18 cellular contexts compared by ENCODE assay signal in the genomic region with DNA sequence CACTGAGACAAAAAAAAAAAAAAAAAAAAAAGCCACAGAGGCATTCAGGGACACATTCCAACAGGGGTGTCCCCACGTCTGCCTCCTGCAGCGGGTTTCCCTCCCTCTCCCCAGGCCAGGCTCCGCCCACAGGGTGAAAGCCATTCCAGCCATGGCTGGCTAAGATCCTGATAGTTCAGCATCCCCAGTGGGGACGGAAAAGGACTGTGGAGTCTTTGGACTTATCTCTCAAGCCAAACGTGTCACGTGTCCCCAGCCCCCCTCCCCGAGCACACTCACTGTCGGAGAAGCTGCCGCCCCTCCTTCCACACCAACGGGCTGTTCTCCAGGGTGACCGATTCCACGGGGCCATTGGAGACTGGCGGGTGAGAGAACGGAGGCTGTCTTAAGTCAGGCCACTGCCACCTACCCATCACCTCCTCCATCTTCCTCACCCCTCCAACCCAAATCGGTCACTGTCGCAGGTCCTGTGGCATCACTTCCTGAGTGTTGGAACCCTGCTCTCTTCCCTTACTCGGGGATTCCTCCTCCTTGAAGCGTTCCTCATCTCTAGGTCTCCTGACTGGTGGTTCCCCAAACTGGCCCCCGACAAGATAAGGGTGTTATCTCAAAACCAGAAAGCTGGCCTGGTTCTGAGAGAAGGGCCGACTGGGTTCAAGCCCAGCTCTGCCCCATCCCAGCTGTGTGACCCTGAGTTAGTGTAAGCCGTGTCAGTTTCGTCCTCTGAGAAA. TPM values are rescaled to one million over a fixed set of nuclear protein-coding genes. Genes with fewer than 3 reads are reported as not detected.
DNase-seq lines count a peak whose midpoint lies in the region; ATAC-seq and TF ChIP-seq lines count a peak whose summit lies in the region.
"Had no signal": no experiment of that assay in that cellular context is flagged by ENCODE, and none has a peak within 500 bp of the region (broad histone marks: within the 10 kb centered on the region; RNA-seq: fewer than 3 reads in every experiment).

No MANE protein-coding gene starts in this region.

- H3K4me1 ChIP-seq in fibroblast of lung (ENCODE audit: control insufficient read depth, extremely low read depth, insufficient read depth, low read length) (peaks cover 7% of the 10 kb centered on the region), neural progenitor cell (no peaks in the 10 kb centered on the region)

- H3K4me1 Mint-ChIP-seq in neural progenitor cell, result peaks cover 8% of the 10 kb centered on the region

- H3K27me3 ChIP-seq in fibroblast of lung (ENCODE audit: control insufficient read depth, insufficient read depth, low read length) (no peaks in the 10 kb centered on the region), neural progenitor cell (no peaks in the 10 kb centered on the region)
- H3K27me3 ChIP-seq: vagina had no signal

- peaks cover 8% of the 10 kb centered on the region for H3K27me3 Mint-ChIP-seq in neural progenitor cell (ENCODE audit: insufficient read depth, low read depth)

- TF ChIP-seq CTCF in fibroblast of lung (conservative IDR thresholded peaks at IDR 0.05 in 1 of 2, IDR thresholded peaks at IDR 0.05 in 1 of 2; ENCODE audit: low read depth in 1 of 2, low read length in 2 of 2), result no peak
- no peak for TF ChIP-seq CTCF in neural progenitor cell (IDR thresholded peaks at IDR 0.05)
- no peak for TF ChIP-seq CTCF in coronary artery (IDR thresholded peaks at IDR 0.05)

- H3K27ac ChIP-seq in fibroblast of lung (ENCODE audit: insufficient read depth, low read length) (peak overlapping the region; percentile 47), neural progenitor cell (no peak overlapping the region), coronary artery (peak overlapping the region in 1 of 2 donors; percentile 65)
- H3K27ac ChIP-seq: A549, epithelial cell of prostate, vagina, WERI-Rb-1 had no signal

- no peaks in the 10 kb centered on the region for H3F3A ChIP-seq in neural progenitor cell (ENCODE audit: low read depth)

- H4K20me1 ChIP-seq in fibroblast of lung (ENCODE audit: control insufficient read depth, extremely low read depth, insufficient read depth, low read length), result no peaks in the 10 kb centered on the region
- H4K20me1 ChIP-seq in neural progenitor cell (ENCODE audit: low read depth), result peaks cover 85% of the 10 kb centered on the region

- H3K4me3 ChIP-seq in fibroblast of lung (replicated peaks in 1 of 4; ENCODE audit: control extremely low read depth in 1 of 4, insufficient read depth in 1 of 4, low read depth in 3 of 4, low read length in 4 of 4) (no peak overlapping the region), neural progenitor cell (no peak overlapping the region), coronary artery (no peak overlapping the region)
- H3K4me3 ChIP-seq: A549, vagina had no signal

- no peak overlapping the region for H3K4me3 Mint-ChIP-seq in neural progenitor cell
- H3K4me3 Mint-ChIP-seq: natural killer cell had no signal

- H3K27ac Mint-ChIP-seq in neural progenitor cell, result no peak overlapping the region
- H3K27ac Mint-ChIP-seq: natural killer cell had no signal

- DNase-seq in AG20443 (ENCODE audit: low spot score) (peak; percentile 35), SW480 (ENCODE audit: low spot score) (peak; percentile 72), fibroblast of lung (ENCODE audit: low read depth in 2 of 2) (no peak), neural progenitor cell (ENCODE audit: low spot score) (peak; percentile 52), coronary artery (ENCODE audit: low spot score) (no peak), GM03348 (ENCODE audit: low spot score) (no peak), NCI-H1092 (lab: John Stamatoyannopoulos, UW) (no peak)
- DNase-seq: activated naive CD4-positive, alpha-beta T cell treated with Interleukin-2 at 50 U/mL for 16 hours; COR-L47; GOT3; natural killer cell; retina; stimulated activated CD4-positive, alpha-beta T cell treated with anti-CD3 and anti-CD28 coated beads, Interleukin-4, amount 100 ng/mL, for 1 hour; WERI-Rb-1 had no signal

- H3K79me2 ChIP-seq in fibroblast of lung (ENCODE audit: control insufficient read depth, insufficient read depth, low read length), result peaks cover 71% of the 10 kb centered on the region
- peaks cover 83% of the 10 kb centered on the region for H3K79me2 ChIP-seq in neural progenitor cell (ENCODE audit: low read depth)

- H3K36me3 Mint-ChIP-seq in neural progenitor cell, result peaks cover 25% of the 10 kb centered on the region
- H3K36me3 Mint-ChIP-seq: natural killer cell had no signal

- no peak overlapping the region for H3K9ac ChIP-seq in fibroblast of lung (ENCODE audit: insufficient read depth, low read length)
- H3K9ac ChIP-seq in neural progenitor cell, result no peak overlapping the region

- H2AFZ ChIP-seq in fibroblast of lung (ENCODE audit: low read length) (no peak overlapping the region), neural progenitor cell (replicated peaks) (no peak overlapping the region)

- no peaks in the 10 kb centered on the region for H3K9me3 Mint-ChIP-seq in neural progenitor cell
- H3K9me3 Mint-ChIP-seq: natural killer cell had no signal

- no peak for ATAC-seq in GM21367 (IDR thresholded peaks at IDR 0.05; ENCODE audit: unreplicated experiment)
- ATAC-seq: A549, natural killer cell had no signal

- no peaks in the 10 kb centered on the region for H3K9me3 ChIP-seq in fibroblast of lung (ENCODE audit: control insufficient read depth, insufficient read depth, low read depth, low read length)
- no peaks in the 10 kb centered on the region for H3K9me3 ChIP-seq in neural progenitor cell (ENCODE audit: low read depth)
- H3K9me3 ChIP-seq: A549, vagina had no signal

- H3K36me3 ChIP-seq in fibroblast of lung (ENCODE audit: control insufficient read depth, insufficient read depth, low read length), result peaks cover 27% of the 10 kb centered on the region
- H3K36me3 ChIP-seq in neural progenitor cell, result peaks cover 4% of the 10 kb centered on the region

- no peak overlapping the region for H3K4me2 ChIP-seq in fibroblast of lung (ENCODE audit: extremely low read depth, insufficient read depth, low read length)
- H3K4me2 ChIP-seq in neural progenitor cell, result no peak overlapping the region
- H3K4me2 ChIP-seq: A549 had no signal

RNA-seq across cellular contexts. Expression of a gene that starts 9.1 kb away (rescaled TPM):
- 9.8 and 12.2 TPM in 2 replicates for total RNA-seq in fibroblast of lung
- polyA plus RNA-seq in fibroblast of lung, result 11.8 and 15.1 TPM in 2 replicates
- 16.8 and 19.6 TPM in 2 replicates for polyA plus RNA-seq in fibroblast of lung (2012)
- 7.3 and 9.9 TPM in 2 replicates for polyA minus RNA-seq in fibroblast of lung (ENCODE audit: low replicate concordance)
- total RNA-seq in neural progenitor cell (ENCODE audit: low replicate concordance), result 18.6 and 40.5 TPM in 2 replicates

RNA-seq across cellular contexts. Expression of a gene that starts 9.5 kb away (rescaled TPM):
- 52.9 and 56.0 TPM in 2 replicates for total RNA-seq in fibroblast of lung
- polyA plus RNA-seq in fibroblast of lung, result 33.7 and 39.9 TPM in 2 replicates
- polyA plus RNA-seq in fibroblast of lung (2012), result 49.4 and 56.7 TPM in 2 replicates
- 136 TPM in 2 replicates for polyA minus RNA-seq in fibroblast of lung (ENCODE audit: low replicate concordance)
- total RNA-seq in neural progenitor cell (ENCODE audit: low replicate concordance), result 54.1 and 149 TPM in 2 replicates

RNA-seq across cellular contexts. Expression of a gene that starts 19.8 kb away (rescaled TPM):
- total RNA-seq in fibroblast of lung (8.2 and 11.6 TPM in 2 replicates), neural progenitor cell (ENCODE audit: low replicate concordance) (14.9 and 22.2 TPM in 2 replicates)
- 8.1 and 10.8 TPM in 2 replicates for polyA plus RNA-seq in fibroblast of lung
- polyA plus RNA-seq in fibroblast of lung (2012), result 15.0 and 22.3 TPM in 2 replicates
- polyA minus RNA-seq in fibroblast of lung (ENCODE audit: low replicate concordance), result 30.1 and 48.5 TPM in 2 replicates

RNA-seq across cellular contexts. Expression of a gene that starts 51.7 kb away (rescaled TPM):
- total RNA-seq in fibroblast of lung (171 and 281 TPM in 2 replicates), neural progenitor cell (ENCODE audit: low replicate concordance) (39.5 and 81.6 TPM in 2 replicates)
- polyA plus RNA-seq in fibroblast of lung, result 107 and 114 TPM in 2 replicates
- polyA plus RNA-seq in fibroblast of lung (2012), result 124 and 153 TPM in 2 replicates
- 345 and 412 TPM in 2 replicates for polyA minus RNA-seq in fibroblast of lung (ENCODE audit: low replicate concordance)

Comparison
In these comparisons a context has a peak if more than half of its experiments do, and no peak if none do; other contexts are left out.
1. DNase-seq: peak in AG20443 (single experiment), SW480 (single experiment) and neural progenitor cell (single experiment); none in fibroblast of lung (0 of 2), coronary artery (single experiment), GM03348 (single experiment) and NCI-H1092 (single experiment).